2 cellular contexts compared by ENCODE assay signal in genomic region chr14:31239673-31240072, GRCh38.
A peak's percentile ranks its signal among the peaks of the same experiment; 100 is the strongest.
TF ChIP-seq lines count a peak whose summit lies in the region.

No MANE protein-coding gene starts in this region.

TF ChIP-seq in HepG2, 621 proteins besides CTCF, POLR2A, EP300 and RAD21:
- no peak for TF ChIP-seq FOXK2 (IDR thresholded peaks at IDR 0.05)
- TF ChIP-seq SAP130 (CRISPR knock-in tag; IDR thresholded peaks at IDR 0.05; ENCODE audit: low read depth) = no peak
- no peak for TF ChIP-seq ZNF703 (CRISPR knock-in tag; IDR thresholded peaks at IDR 0.05; ENCODE audit: borderline replicate concordance)
- no peak for TF ChIP-seq ZFP82 (CRISPR knock-in tag; IDR thresholded peaks at IDR 0.05; ENCODE audit: borderline replicate concordance)
- TF ChIP-seq THAP7 (CRISPR knock-in tag; IDR thresholded peaks at IDR 0.05) = 0 out of 2 replicates have a peak, but pooled peaks have one; percentile 54
- TF ChIP-seq NR2F2 (IDR thresholded peaks at IDR 0.05; ENCODE audit: borderline replicate concordance, low read depth) = no peak

TF ChIP-seq in GM12878, 131 proteins besides CTCF, POLR2A, EP300 and RAD21:
- TF ChIP-seq NR2C1 (IDR thresholded peaks at IDR 0.05) (no peak), POLR2AphosphoS2 (IDR thresholded peaks at IDR 0.05; ENCODE audit: low read depth, low read length) (no peak), SP1 (IDR thresholded peaks at IDR 0.05; ENCODE audit: low read depth, low read length) (no peak), NFYA (IDR thresholded peaks at IDR 0.05; ENCODE audit: borderline replicate concordance, low read depth, low read length) (no peak), FOS (IDR thresholded peaks at IDR 0.05; ENCODE audit: borderline replicate concordance, extremely low read depth, insufficient read length) (no peak), CBFB (IDR thresholded peaks at IDR 0.05; ENCODE audit: low read depth) (no peak), JUND (IDR thresholded peaks at IDR 0.05; ENCODE audit: low read depth, low read length) (no peak), ZNF217 (IDR thresholded peaks at IDR 0.05) (no peak), ATF2 (IDR thresholded peaks at IDR 0.05; ENCODE audit: low read length) (no peak), GABPA (IDR thresholded peaks at IDR 0.05; ENCODE audit: low read depth) (no peak), HDGF (IDR thresholded peaks at IDR 0.05) (no peak), CREM (IDR thresholded peaks at IDR 0.05; ENCODE audit: low read depth) (no peak), POLR2AphosphoS5 (IDR thresholded peaks at IDR 0.05; ENCODE audit: low read length) (no peak)
